In genomic region chr9:82934949-82935348, GRCh38 we compare ENCODE assay signal across 14 cellular contexts.
DNase-seq lines count a peak whose midpoint lies in the region; ATAC-seq and TF ChIP-seq lines count a peak whose summit lies in the region.
"Had no signal": no experiment of that assay in that cellular context is flagged by ENCODE, and none has a peak within 500 bp of the region (broad histone marks: within the 10 kb centered on the region; RNA-seq: fewer than 3 reads in every experiment).

No MANE protein-coding gene starts in this region.

- H3K4me1 ChIP-seq in Loucy (ENCODE audit: insufficient read depth, low read length, poor library complexity, severe bottlenecking), result peaks cover 28% of the 10 kb centered on the region
- H3K4me1 ChIP-seq: uterus had no signal

- H3K4me3 Mint-ChIP-seq in activated naive CD8-positive, alpha-beta T cell treated with anti-CD3 and anti-CD28 coated beads, Interleukin-2, amount 50 U/mL, for 24 hours, result no peak overlapping the region
- H3K4me3 Mint-ChIP-seq: activated naive CD8-positive, alpha-beta T cell treated with anti-CD3 and anti-CD28 coated beads for 36 hours; IgD-negative memory B cell; naive thymus-derived CD4-positive, alpha-beta T cell had no signal

- H3K9me3 Mint-ChIP-seq in activated naive CD8-positive, alpha-beta T cell treated with anti-CD3 and anti-CD28 coated beads, Interleukin-2, amount 50 U/mL, for 24 hours, result peaks cover 3% of the 10 kb centered on the region
- H3K9me3 Mint-ChIP-seq: activated naive CD8-positive, alpha-beta T cell treated with anti-CD3 and anti-CD28 coated beads for 36 hours had no signal

- 0 out of 2 replicates have a peak overlapping the region, but pooled peaks have one; percentile 16 for H2AFZ ChIP-seq in Loucy (ENCODE audit: low read length)

- no peaks in the 10 kb centered on the region for H3K79me2 ChIP-seq in Loucy (ENCODE audit: insufficient read depth, low read length)

- no peaks in the 10 kb centered on the region for H3K27me3 ChIP-seq in Loucy (ENCODE audit: insufficient read depth, low read length, poor library complexity, severe bottlenecking)
- H3K27me3 ChIP-seq: uterus had no signal

- ATAC-seq in activated naive CD8-positive, alpha-beta T cell treated with anti-CD3 and anti-CD28 coated beads, Interleukin-2, amount 50 U/mL, for 24 hours, result no peak
- no peak for ATAC-seq in HG02885 (IDR thresholded peaks at IDR 0.05; ENCODE audit: poor library complexity, unreplicated experiment)
- ATAC-seq: naive thymus-derived CD4-positive, alpha-beta T cell had no signal

- H3K9me2 ChIP-seq in Loucy (replicated peaks; ENCODE audit: low read depth, low read length), result no peaks in the 10 kb centered on the region

- H3K4me3 ChIP-seq in Loucy (ENCODE audit: low read length, poor library complexity, severe bottlenecking), result no peak overlapping the region
- H3K4me3 ChIP-seq: uterus had no signal

- no peaks in the 10 kb centered on the region for H3K36me3 ChIP-seq in Loucy (ENCODE audit: insufficient read depth, low read length)
- H3K36me3 ChIP-seq: uterus had no signal

- no peak for TF ChIP-seq CTCF in Loucy (conservative IDR thresholded peaks at IDR 0.05; ENCODE audit: low read length)

- no peak overlapping the region for H3K4me2 ChIP-seq in Loucy (ENCODE audit: low read depth, low read length, poor library complexity, severe bottlenecking)

- no peaks in the 10 kb centered on the region for H4K20me1 ChIP-seq in Loucy (ENCODE audit: insufficient read depth, low read length, poor library complexity, severe bottlenecking)

- DNase-seq in EL, result peak; percentile 69
- DNase-seq in dermis blood vessel endothelial cell, result peak; percentile 42
- DNase-seq in myocyte (ENCODE audit: low read depth), result peak; percentile 3
- no peak for DNase-seq in cerebellar cortex (ENCODE audit: low spot score)
- DNase-seq in activated naive CD4-positive, alpha-beta T cell treated with anti-CD3 and anti-CD28 coated beads, Interleukin-2, amount 50 U/mL, for 16 hours, result no peak
- DNase-seq in activated naive CD8-positive, alpha-beta T cell treated with anti-CD3 and anti-CD28 coated beads, Interleukin-2, amount 50 U/mL, for 24 hours, result no peak
- DNase-seq: activated CD4-positive, CD25-positive, alpha-beta regulatory T cell; activated naive CD8-positive, alpha-beta T cell treated with anti-CD3 and anti-CD28 coated beads for 36 hours; naive thymus-derived CD4-positive, alpha-beta T cell; NCI-H774; uterus had no signal

- no peaks in the 10 kb centered on the region for H3K36me3 Mint-ChIP-seq in activated naive CD8-positive, alpha-beta T cell treated with anti-CD3 and anti-CD28 coated beads, Interleukin-2, amount 50 U/mL, for 24 hours (ENCODE audit: low read depth)
- H3K36me3 Mint-ChIP-seq: activated naive CD8-positive, alpha-beta T cell treated with anti-CD3 and anti-CD28 coated beads for 36 hours; IgD-negative memory B cell; naive thymus-derived CD4-positive, alpha-beta T cell had no signal

- no peaks in the 10 kb centered on the region for H3K9me3 ChIP-seq in Loucy (ENCODE audit: insufficient read depth, low read depth, low read length)
- H3K9me3 ChIP-seq: uterus had no signal

- H3F3A ChIP-seq in Loucy (ENCODE audit: low read depth), result no peaks in the 10 kb centered on the region

- H3K9ac ChIP-seq in Loucy (ENCODE audit: low read depth, low read length, poor library complexity, severe bottlenecking), result no peak overlapping the region

- H3K27ac Mint-ChIP-seq in activated naive CD8-positive, alpha-beta T cell treated with anti-CD3 and anti-CD28 coated beads, Interleukin-2, amount 50 U/mL, for 24 hours, result no peak overlapping the region
- H3K27ac Mint-ChIP-seq: activated naive CD8-positive, alpha-beta T cell treated with anti-CD3 and anti-CD28 coated beads for 36 hours; IgD-negative memory B cell; naive thymus-derived CD4-positive, alpha-beta T cell had no signal

- no peaks in the 10 kb centered on the region for H3K27me3 Mint-ChIP-seq in activated naive CD8-positive, alpha-beta T cell treated with anti-CD3 and anti-CD28 coated beads, Interleukin-2, amount 50 U/mL, for 24 hours
- H3K27me3 Mint-ChIP-seq: activated naive CD8-positive, alpha-beta T cell treated with anti-CD3 and anti-CD28 coated beads for 36 hours; IgD-negative memory B cell; naive thymus-derived CD4-positive, alpha-beta T cell had no signal

- H3K4me1 Mint-ChIP-seq in activated naive CD8-positive, alpha-beta T cell treated with anti-CD3 and anti-CD28 coated beads, Interleukin-2, amount 50 U/mL, for 24 hours, result no peaks in the 10 kb centered on the region
- H3K4me1 Mint-ChIP-seq: IgD-negative memory B cell; naive thymus-derived CD4-positive, alpha-beta T cell had no signal

Comparison
In these comparisons a context has a peak if more than half of its experiments do, and no peak if none do; other contexts are left out.
1. DNase-seq: peak in EL (single experiment), dermis blood vessel endothelial cell (single experiment) and myocyte (single experiment); none in cerebellar cortex (single experiment), activated naive CD4-positive, alpha-beta T cell treated with anti-CD3 and anti-CD28 coated beads, Interleukin-2, amount 50 U/mL, for 16 hours (single experiment) and activated naive CD8-positive, alpha-beta T cell treated with anti-CD3 and anti-CD28 coated beads, Interleukin-2, amount 50 U/mL, for 24 hours (single experiment).